ENCODE assay signal across 10 cellular contexts in genomic region chr6:3208775-3209113, GRCh38. TPM values are rescaled to one million over a fixed set of nuclear protein-coding genes. Genes with fewer than 3 reads are reported as not detected.
A peak's percentile ranks its signal among the peaks of the same experiment; 100 is the strongest.
DNase-seq lines count a peak whose midpoint lies in the region; ATAC-seq and TF ChIP-seq lines count a peak whose summit lies in the region.
"Had no signal": no experiment of that assay in that cellular context is flagged by ENCODE, and none has a peak within 500 bp of the region (broad histone marks: within the 10 kb centered on the region; RNA-seq: fewer than 3 reads in every experiment).

No MANE protein-coding gene starts in this region.

- H3K36me3 Mint-ChIP-seq in CD4-positive, CD25-positive, alpha-beta regulatory T cell, result no peaks in the 10 kb centered on the region
- H3K36me3 Mint-ChIP-seq in neural progenitor cell, result peaks cover 3% of the 10 kb centered on the region
- H3K36me3 Mint-ChIP-seq in CD14-positive monocyte, result no peaks in the 10 kb centered on the region

- H3K27ac ChIP-seq in CD4-positive, CD25-positive, alpha-beta regulatory T cell (ENCODE audit: insufficient read depth, low read length, poor library complexity, severe bottlenecking), result no peak overlapping the region
- H3K27ac ChIP-seq in brain microvascular endothelial cell, result peak overlapping the region; percentile 93
- no peak overlapping the region for H3K27ac ChIP-seq in neural progenitor cell

- H2AFZ ChIP-seq in neural progenitor cell (replicated peaks), result peak overlapping the region; percentile 73

- no peaks in the 10 kb centered on the region for H3K79me2 ChIP-seq in neural progenitor cell (ENCODE audit: low read depth)

- intact Hi-C loops in CD14-positive monocyte (cut with micrococcal nuclease), result no loop called here

- no peaks in the 10 kb centered on the region for H4K20me1 ChIP-seq in neural progenitor cell (ENCODE audit: low read depth)

- H3F3A ChIP-seq in neural progenitor cell (ENCODE audit: low read depth), result peaks cover 26% of the 10 kb centered on the region

- peak overlapping the region; percentile 57 for H3K4me3 ChIP-seq in CD4-positive, CD25-positive, alpha-beta regulatory T cell (ENCODE audit: low read depth, low read length)
- H3K4me3 ChIP-seq in brain microvascular endothelial cell (ENCODE audit: low read depth, low read length) (peak overlapping the region; percentile 18), neural progenitor cell (no peak overlapping the region)

- in situ Hi-C loops in brain microvascular endothelial cell (cut with HindIII; ENCODE audit: low pct_ligation_motif_present, low sequenced_read_pairs), result no loop called here

- no peaks in the 10 kb centered on the region for H3K9me3 ChIP-seq in CD4-positive, CD25-positive, alpha-beta regulatory T cell (ENCODE audit: control insufficient read depth in 2 of 2, low read length in 2 of 2)
- no peaks in the 10 kb centered on the region for H3K9me3 ChIP-seq in neural progenitor cell (ENCODE audit: low read depth)

- H3K9ac ChIP-seq in neural progenitor cell, result no peak overlapping the region

- peak overlapping the region; percentile 28 for H3K4me2 ChIP-seq in neural progenitor cell

- DNase-seq in CD4-positive, CD25-positive, alpha-beta regulatory T cell, result no peak
- no peak for DNase-seq in brain microvascular endothelial cell
- DNase-seq in neural progenitor cell (ENCODE audit: low spot score), result no peak
- no peak for DNase-seq in NCI-H1092 treated with DMSO at 0.1 percent for 48 hours (lab: John Stamatoyannopoulos, UW)
- no peak for DNase-seq in CD14-positive monocyte (ENCODE audit: low spot score)
- no peak for DNase-seq in AG08395 (ENCODE audit: low spot score)

- TF ChIP-seq CTCF in brain microvascular endothelial cell (IDR thresholded peaks at IDR 0.05; ENCODE audit: low read depth, low read length, missing control alignments) (no peak), neural progenitor cell (IDR thresholded peaks at IDR 0.05) (no peak), CD14-positive monocyte (IDR thresholded peaks at IDR 0.05) (no peak)

- ATAC-seq in CD4-positive, CD25-positive, alpha-beta regulatory T cell (ENCODE audit: low read depth in 2 of 2), result no peak
- ATAC-seq in HG03108 (IDR thresholded peaks at IDR 0.05; ENCODE audit: unreplicated experiment) (peak; percentile 11), GM18861 (IDR thresholded peaks at IDR 0.05; ENCODE audit: unreplicated experiment) (no peak)
- ATAC-seq: left lobe of liver had no signal

- peak overlapping the region in 2 of 3 donors; percentile 6 to 59 for H3K27ac Mint-ChIP-seq in CD4-positive, CD25-positive, alpha-beta regulatory T cell
- H3K27ac Mint-ChIP-seq in neural progenitor cell (peak overlapping the region; percentile 15), CD14-positive monocyte (no peak overlapping the region)
- H3K27ac Mint-ChIP-seq: progenitor cell of endocrine pancreas had no signal

- H3K36me3 ChIP-seq in CD4-positive, CD25-positive, alpha-beta regulatory T cell (ENCODE audit: control insufficient read depth, insufficient read depth, low read length), result no peaks in the 10 kb centered on the region
- H3K36me3 ChIP-seq in brain microvascular endothelial cell (replicated peaks) (no peaks in the 10 kb centered on the region), neural progenitor cell (no peaks in the 10 kb centered on the region)

- H3K4me3 Mint-ChIP-seq in CD4-positive, CD25-positive, alpha-beta regulatory T cell, result peak overlapping the region in 1 of 4 donors; percentile 70
- H3K4me3 Mint-ChIP-seq in neural progenitor cell (peak overlapping the region; percentile 2), CD14-positive monocyte (peak overlapping the region in 1 of 2 donors; percentile 27)

- peaks cover 9% of the 10 kb centered on the region for H3K27me3 Mint-ChIP-seq in CD4-positive, CD25-positive, alpha-beta regulatory T cell
- peaks cover 3% of the 10 kb centered on the region for H3K27me3 Mint-ChIP-seq in neural progenitor cell (ENCODE audit: insufficient read depth, low read depth)
- H3K27me3 Mint-ChIP-seq in CD14-positive monocyte (ENCODE audit: low read depth in 3 of 3), result peaks cover 13 to 25% (median 17%) of the 10 kb centered on the region in 3 donors

- peaks cover 0 to 8% (median 0%) of the 10 kb centered on the region in 7 donors for H3K9me3 Mint-ChIP-seq in CD4-positive, CD25-positive, alpha-beta regulatory T cell
- H3K9me3 Mint-ChIP-seq in neural progenitor cell (peaks cover 10% of the 10 kb centered on the region), CD14-positive monocyte (no peaks in the 10 kb centered on the region)

- H3K4me1 Mint-ChIP-seq in CD4-positive, CD25-positive, alpha-beta regulatory T cell, result peaks cover 3 to 16% (median 10%) of the 10 kb centered on the region in 4 donors
- H3K4me1 Mint-ChIP-seq in neural progenitor cell (peaks cover 31% of the 10 kb centered on the region), CD14-positive monocyte (peaks cover 7% of the 10 kb centered on the region)

- H3K4me1 ChIP-seq in CD4-positive, CD25-positive, alpha-beta regulatory T cell (ENCODE audit: control insufficient read depth, insufficient read depth, low read length, poor library complexity, severe bottlenecking), result peaks cover 11% of the 10 kb centered on the region
- H3K4me1 ChIP-seq in neural progenitor cell, result peaks cover 17% of the 10 kb centered on the region

- H3K27me3 ChIP-seq in CD4-positive, CD25-positive, alpha-beta regulatory T cell (ENCODE audit: control insufficient read depth, insufficient read depth, low read length), result no peaks in the 10 kb centered on the region
- H3K27me3 ChIP-seq in brain microvascular endothelial cell (replicated peaks), result no peaks in the 10 kb centered on the region
- H3K27me3 ChIP-seq in neural progenitor cell, result no peaks in the 10 kb centered on the region

RNA-seq across cellular contexts. Expression of gene TUBB2B, which starts 18.7 kb away (rescaled TPM):
- total RNA-seq in CD4-positive, CD25-positive, alpha-beta regulatory T cell, result 0.91 TPM
- polyA plus RNA-seq in CD4-positive, CD25-positive, alpha-beta regulatory T cell, result under 1 TPM in 3 of 4 donors, not detected in 1; 0.09 to 0.10 (median 0.10) TPM
- 362 and 762 TPM in 2 replicates for total RNA-seq in neural progenitor cell (ENCODE audit: low replicate concordance)
- under 1 TPM in 1 of 2 donors, not detected in 1; 0.15 TPM for polyA plus RNA-seq in CD14-positive monocyte

RNA-seq across cellular contexts. Expression of gene PSMG4, which starts 50.0 kb away (rescaled TPM):
- total RNA-seq in CD4-positive, CD25-positive, alpha-beta regulatory T cell, result 18.0 TPM
- polyA plus RNA-seq in CD4-positive, CD25-positive, alpha-beta regulatory T cell, result 10 to 100 TPM; 45.2 to 56.8 (median 52.7) TPM
- total RNA-seq in neural progenitor cell (ENCODE audit: low replicate concordance), result 15.2 and 25.3 TPM in 2 replicates
- 10 to 100 TPM; 27.9 to 31.1 TPM for polyA plus RNA-seq in CD14-positive monocyte

RNA-seq across cellular contexts. Expression of gene TUBB2A, which starts 51.4 kb away (rescaled TPM):
- total RNA-seq in CD4-positive, CD25-positive, alpha-beta regulatory T cell, result 48.0 TPM
- 1 to 10 TPM; 4.8 to 8.0 (median 6.7) TPM for polyA plus RNA-seq in CD4-positive, CD25-positive, alpha-beta regulatory T cell
- 57.9 and 117 TPM in 2 replicates for total RNA-seq in neural progenitor cell (ENCODE audit: low replicate concordance)
- polyA plus RNA-seq in CD14-positive monocyte, result 1 to 10 TPM; 2.4 to 4.2 TPM

Comparison
In these comparisons a context has a peak if more than half of its experiments do, and no peak if none do; other contexts are left out.
1. H3K27ac Mint-ChIP-seq: peak in CD4-positive, CD25-positive, alpha-beta regulatory T cell (2 of 3) and neural progenitor cell (single experiment); none in CD14-positive monocyte (0 of 7).
2. RNA of gene TUBB2B, which starts 18.7 kb away (total RNA-seq): 362 to 762 TPM in neural progenitor cell; 0.91 TPM in CD4-positive, CD25-positive, alpha-beta regulatory T cell (single experiment); every median in the first group is over 100 times any median in the second.